Comparison of ENCODE assay signal across 15 cellular contexts in genomic region chr11:69210660-69211035, GRCh38. TPM values are rescaled to one million over a fixed set of nuclear protein-coding genes. Genes with fewer than 3 reads are reported as not detected.
DNase-seq lines count a peak whose midpoint lies in the region; TF ChIP-seq lines count a peak whose summit lies in the region.
"Had no signal": no experiment of that assay in that cellular context is flagged by ENCODE, and none has a peak within 500 bp of the region (broad histone marks: within the 10 kb centered on the region; RNA-seq: fewer than 3 reads in every experiment).

No MANE protein-coding gene starts in this region.

- DNase-seq in activated naive CD4-positive, alpha-beta T cell treated with anti-CD3 and anti-CD28 coated beads, Interleukin-2, amount 50 U/mL, for 16 hours, result peak; percentile 2
- no peak for DNase-seq in activated naive CD4-positive, alpha-beta T cell (lab: John Stamatoyannopoulos, UW)
- DNase-seq in islet precursor cell (peak; percentile 57), sigmoid colon (peak; percentile 45), NCI-H1417 (lab: John Stamatoyannopoulos, UW) (no peak), GOT3 (lab: John Stamatoyannopoulos, UW) (no peak), superior temporal gyrus (ENCODE audit: extremely low spot score) (no peak)
- DNase-seq: NCI-H1092, NCI-H1694, NCI-H510A treated with DMSO at 0.1 percent for 48 hours, SIG-M5 had no signal

- no peaks in the 10 kb centered on the region for H3K4me1 ChIP-seq in HEK293 (ENCODE audit: control insufficient read depth, insufficient read depth, low read length)
- H3K4me1 ChIP-seq in sigmoid colon, result no peaks in the 10 kb centered on the region

- H3K9me3 ChIP-seq in HEK293 (ENCODE audit: control insufficient read depth, insufficient read depth, low read depth, low read length) (no peaks in the 10 kb centered on the region), sigmoid colon (no peaks in the 10 kb centered on the region)

- no peak for TF ChIP-seq POLR2A in sigmoid colon (IDR thresholded peaks at IDR 0.05)

- intact Hi-C loops in sigmoid colon (cut with DNase I), result no loop called here

- no peaks in the 10 kb centered on the region for H3K36me3 ChIP-seq in HEK293 (ENCODE audit: control insufficient read depth in 2 of 2, insufficient read depth in 1 of 2, low read length in 2 of 2)
- no peaks in the 10 kb centered on the region for H3K36me3 ChIP-seq in sigmoid colon

- 87 to 89% methylated on average over 8 of the region's 8 CpGs for WGBS in sigmoid colon, 2 donors

- H3K4me3 ChIP-seq in HEK293 (ENCODE audit: low read depth, low read length), result no peak overlapping the region
- H3K4me3 ChIP-seq in sigmoid colon, result no peak overlapping the region

- TF ChIP-seq CTCF in HEK293 (tag by site-specific recombination; IDR thresholded peaks at IDR 0.05) (no peak), sigmoid colon (IDR thresholded peaks at IDR 0.05) (no peak)

- peaks cover 0 to 6% (median 0%) of the 10 kb centered on the region in 3 donors for H3K27me3 ChIP-seq in sigmoid colon

- H3K27ac ChIP-seq in HEK293 (ENCODE audit: extremely low read depth, low read depth, low read length) (no peak overlapping the region), sigmoid colon (no peak overlapping the region)

- TF ChIP-seq EP300 in sigmoid colon (IDR thresholded peaks at IDR 0.05), result no peak

- CTCF ChIA-PET in HEK293 (lab: Yijun Ruan, JAX), result interaction anchor here (0.7 to 0.8 kb wide), 3 partner anchors 17 to 627 kb away, joined by 3 to 4 read pairs (median 3); no protein-coding TSS in a partner anchor

- POLR2A ChIA-PET in HEK293 (lab: Yijun Ruan, JAX), result no interaction called here

TF ChIP-seq in HEK293, 187 proteins besides CTCF, POLR2A, EP300 and RAD21:
- TF ChIP-seq ZIC2 (tag by site-specific recombination; IDR thresholded peaks at IDR 0.05) (peak; percentile 65), HOXA7 (CRISPR knock-in tag; IDR thresholded peaks at IDR 0.05; ENCODE audit: borderline replicate concordance) (no peak), OSR2 (tag by site-specific recombination; IDR thresholded peaks at IDR 0.05) (no peak), ZNF394 (tag by site-specific recombination; IDR thresholded peaks at IDR 0.05; ENCODE audit: borderline replicate concordance) (no peak)

RNA-seq across cellular contexts. Expression of gene SMIM38, which starts 54.9 kb away (rescaled TPM):
- total RNA-seq in sigmoid colon, result 1 to 10 TPM; 1.1 to 5.4 (median 2.8) TPM
- under 1 TPM in 1 of 3 donors, not detected in 2; 0.19 TPM for polyA plus RNA-seq in sigmoid colon
- total RNA-seq: Daoy, HFFc6, MCF 10A had no signal

Comparison
In these comparisons a context has a peak if more than half of its experiments do, and no peak if none do; other contexts are left out.
1. DNase-seq: peak in activated naive CD4-positive, alpha-beta T cell treated with anti-CD3 and anti-CD28 coated beads, Interleukin-2, amount 50 U/mL, for 16 hours (single experiment), islet precursor cell (single experiment) and sigmoid colon (single experiment); none in activated naive CD4-positive, alpha-beta T cell (0 of 4), NCI-H1417 (0 of 3), GOT3 (single experiment) and superior temporal gyrus (single experiment).